In genomic region chr11:68003846-68004550, GRCh38 we compare ENCODE assay signal across 8 cellular contexts. TPM values are rescaled to one million over a fixed set of nuclear protein-coding genes. Genes with fewer than 3 reads are reported as not detected.
A peak's percentile ranks its signal among the peaks of the same experiment; 100 is the strongest.
DNase-seq lines count a peak whose midpoint lies in the region; FAIRE-seq and TF ChIP-seq lines count a peak whose summit lies in the region.

UNC93B1 (minus strand) TSS chr11:68004097; CDS start chr11:68004043, 54 bp downstream.

- no peak within 1 kb of the TSS for H3K9ac ChIP-seq in parathyroid adenoma

- H3K4me1 Mint-ChIP-seq in glutamatergic neuron (ENCODE audit: low read depth, unreplicated experiment): peaks cover 3% of the 10 kb centered on the region

- no peak for TF ChIP-seq EP300 in transverse colon (IDR thresholded peaks at IDR 0.05; ENCODE audit: low read depth)

- DNase-seq in BE2C (peak; percentile 91), GM19239 (ENCODE audit: insufficient read length, low spot score) (peak; percentile 90), HUDEP-2 (lab: John Stamatoyannopoulos, UW; ENCODE audit: unreplicated experiment in 76 of 76) (peak in 73 of 76 experiments; percentile 23 to 92 (median 82)), SK-N-DZ (ENCODE audit: low spot score) (peak; percentile 47), glutamatergic neuron (peak; percentile 51), transverse colon (peak; percentile 93)
- DNase-seq in activated naive CD4-positive, alpha-beta T cell treated with Interleukin-2 at 50 U/mL for 16 hours: peak; percentile 84

- H3K9me3 ChIP-seq in BE2C: no peaks in the 10 kb centered on the region
- no peaks in the 10 kb centered on the region for H3K9me3 ChIP-seq in parathyroid adenoma (ENCODE audit: control insufficient read depth, low read length)
- no peaks in the 10 kb centered on the region for H3K9me3 ChIP-seq in transverse colon

- H3K4me2 ChIP-seq in parathyroid adenoma (ENCODE audit: low read length): peak within 1 kb of the TSS; percentile 59

- in situ Hi-C loops in transverse colon (cut with MboI; ENCODE audit: low pct_ligation_motif_present in 1 of 4, low pct_unique_long_range_greater_than_20kb in 1 of 4, low sequenced_read_pairs in 3 of 4): no loop called here

- peak; percentile 70 for FAIRE-seq in GM19239 (lab: Jason Lieb, UNC)

- WGBS in transverse colon (ENCODE audit: low coverage in 1 of 2), 2 donors: 9% methylated on average over 16 of the region's 64 CpGs; no CpG with 5 or more reads in 1 of the 2 donors

- H3K4me1 ChIP-seq in BE2C (peaks cover 6% of the 10 kb centered on the region), parathyroid adenoma (no peaks in the 10 kb centered on the region), transverse colon (peaks cover 8 to 32% (median 17%) of the 10 kb centered on the region in 4 donors)

- H3K36me3 Mint-ChIP-seq in glutamatergic neuron (ENCODE audit: unreplicated experiment): no peaks in the 10 kb centered on the region

- intact Hi-C loops in transverse colon (cut with DNase I; ENCODE audit: low total_unique reads): loop anchor here (10.0 kb wide), 1 partner anchor 201 kb away; no protein-coding TSS in a partner anchor

- peak; percentile 72 for TF ChIP-seq POLR2A in transverse colon (IDR thresholded peaks at IDR 0.05)

- TF ChIP-seq CTCF in BE2C (IDR thresholded peaks at IDR 0.05; ENCODE audit: low read depth, low read length) (no peak), glutamatergic neuron (IDR thresholded peaks at IDR 0.05; ENCODE audit: partially characterized antibody, unreplicated experiment) (no peak), parathyroid adenoma (IDR thresholded peaks at IDR 0.05) (no peak), transverse colon (IDR thresholded peaks at IDR 0.05) (no peak)

- peaks cover 2% of the 10 kb centered on the region for H3K9me3 Mint-ChIP-seq in glutamatergic neuron (ENCODE audit: unreplicated experiment)

- H3K27ac ChIP-seq in parathyroid adenoma (no peak within 1 kb of the TSS), transverse colon (peak within 1 kb of the TSS; percentile 88 to 91 (median 89))

- H3K27me3 ChIP-seq in BE2C (no peaks in the 10 kb centered on the region), parathyroid adenoma (ENCODE audit: control insufficient read depth, insufficient read depth, low read length) (no peaks in the 10 kb centered on the region), transverse colon (no peaks in the 10 kb centered on the region)

- peak within 1 kb of the TSS; percentile 84 for H3K4me3 Mint-ChIP-seq in glutamatergic neuron (ENCODE audit: unreplicated experiment)

- H3K36me3 ChIP-seq in BE2C: no peaks in the 10 kb centered on the region
- no peaks in the 10 kb centered on the region for H3K36me3 ChIP-seq in parathyroid adenoma (ENCODE audit: control insufficient read depth, insufficient read depth, low read length)
- no peaks in the 10 kb centered on the region for H3K36me3 ChIP-seq in transverse colon

- H3K27me3 Mint-ChIP-seq in glutamatergic neuron (ENCODE audit: unreplicated experiment): peaks cover 14% of the 10 kb centered on the region

- no peak within 1 kb of the TSS for H3K27ac Mint-ChIP-seq in glutamatergic neuron (ENCODE audit: unreplicated experiment)

- no peaks in the 10 kb centered on the region for H3K79me2 ChIP-seq in parathyroid adenoma

- peak within 1 kb of the TSS; percentile 75 for H2AFZ ChIP-seq in parathyroid adenoma

- H3K4me3 ChIP-seq in BE2C (ENCODE audit: low read depth, low read length) (peak within 1 kb of the TSS; percentile 59), parathyroid adenoma (ENCODE audit: low read depth, low read length) (peak within 1 kb of the TSS; percentile 51), transverse colon (peak within 1 kb of the TSS; percentile 57 to 90 (median 76))

RNA-seq across cellular contexts. Expression of gene UNC93B1, which starts in this region (rescaled TPM):
- polyA plus RNA-seq in BE2C (2012; ENCODE audit: insufficient read depth, insufficient read length, low read depth): 2.8 TPM
- polyA plus RNA-seq in SK-N-DZ (2014; cell fraction: cytosol; rRNA removed): 1.2 and 4.6 TPM in 2 replicates
- 0.55 and 5.1 TPM in 2 replicates for polyA plus RNA-seq in SK-N-DZ (2014; cell fraction: nucleus; rRNA removed)
- 0.86 TPM for total RNA-seq in glutamatergic neuron (ENCODE audit: unreplicated experiment)
- 10 to 100 TPM; 32.2 to 67.7 (median 54.7) TPM for total RNA-seq in transverse colon

Comparison
In these comparisons a context has a peak if more than half of its experiments do, and no peak if none do; other contexts are left out.
1. RNA of gene UNC93B1 (total RNA-seq): 32.2 to 67.7 TPM in transverse colon; 0.86 TPM in glutamatergic neuron (single experiment); every median in the first group is over 10 times any median in the second.
2. Peak in DNase-seq in glutamatergic neuron; RNA of the gene not detected or under 1 TPM.
3. Peak in every context shown above with its lines, with median percentiles within 50 percentile points of each other: DNase-seq and H3K4me3 ChIP-seq.